ENCODE assay signal across 1 cellular context in genomic region chr11:10050561-10050960, GRCh38.
TF ChIP-seq lines count a peak whose summit lies in the region.

No MANE protein-coding gene starts in this region.

TF ChIP-seq in HepG2, 621 proteins besides CTCF, POLR2A, EP300 and RAD21 (continued from another document and continues in another):
- TF ChIP-seq, protein P1, sequence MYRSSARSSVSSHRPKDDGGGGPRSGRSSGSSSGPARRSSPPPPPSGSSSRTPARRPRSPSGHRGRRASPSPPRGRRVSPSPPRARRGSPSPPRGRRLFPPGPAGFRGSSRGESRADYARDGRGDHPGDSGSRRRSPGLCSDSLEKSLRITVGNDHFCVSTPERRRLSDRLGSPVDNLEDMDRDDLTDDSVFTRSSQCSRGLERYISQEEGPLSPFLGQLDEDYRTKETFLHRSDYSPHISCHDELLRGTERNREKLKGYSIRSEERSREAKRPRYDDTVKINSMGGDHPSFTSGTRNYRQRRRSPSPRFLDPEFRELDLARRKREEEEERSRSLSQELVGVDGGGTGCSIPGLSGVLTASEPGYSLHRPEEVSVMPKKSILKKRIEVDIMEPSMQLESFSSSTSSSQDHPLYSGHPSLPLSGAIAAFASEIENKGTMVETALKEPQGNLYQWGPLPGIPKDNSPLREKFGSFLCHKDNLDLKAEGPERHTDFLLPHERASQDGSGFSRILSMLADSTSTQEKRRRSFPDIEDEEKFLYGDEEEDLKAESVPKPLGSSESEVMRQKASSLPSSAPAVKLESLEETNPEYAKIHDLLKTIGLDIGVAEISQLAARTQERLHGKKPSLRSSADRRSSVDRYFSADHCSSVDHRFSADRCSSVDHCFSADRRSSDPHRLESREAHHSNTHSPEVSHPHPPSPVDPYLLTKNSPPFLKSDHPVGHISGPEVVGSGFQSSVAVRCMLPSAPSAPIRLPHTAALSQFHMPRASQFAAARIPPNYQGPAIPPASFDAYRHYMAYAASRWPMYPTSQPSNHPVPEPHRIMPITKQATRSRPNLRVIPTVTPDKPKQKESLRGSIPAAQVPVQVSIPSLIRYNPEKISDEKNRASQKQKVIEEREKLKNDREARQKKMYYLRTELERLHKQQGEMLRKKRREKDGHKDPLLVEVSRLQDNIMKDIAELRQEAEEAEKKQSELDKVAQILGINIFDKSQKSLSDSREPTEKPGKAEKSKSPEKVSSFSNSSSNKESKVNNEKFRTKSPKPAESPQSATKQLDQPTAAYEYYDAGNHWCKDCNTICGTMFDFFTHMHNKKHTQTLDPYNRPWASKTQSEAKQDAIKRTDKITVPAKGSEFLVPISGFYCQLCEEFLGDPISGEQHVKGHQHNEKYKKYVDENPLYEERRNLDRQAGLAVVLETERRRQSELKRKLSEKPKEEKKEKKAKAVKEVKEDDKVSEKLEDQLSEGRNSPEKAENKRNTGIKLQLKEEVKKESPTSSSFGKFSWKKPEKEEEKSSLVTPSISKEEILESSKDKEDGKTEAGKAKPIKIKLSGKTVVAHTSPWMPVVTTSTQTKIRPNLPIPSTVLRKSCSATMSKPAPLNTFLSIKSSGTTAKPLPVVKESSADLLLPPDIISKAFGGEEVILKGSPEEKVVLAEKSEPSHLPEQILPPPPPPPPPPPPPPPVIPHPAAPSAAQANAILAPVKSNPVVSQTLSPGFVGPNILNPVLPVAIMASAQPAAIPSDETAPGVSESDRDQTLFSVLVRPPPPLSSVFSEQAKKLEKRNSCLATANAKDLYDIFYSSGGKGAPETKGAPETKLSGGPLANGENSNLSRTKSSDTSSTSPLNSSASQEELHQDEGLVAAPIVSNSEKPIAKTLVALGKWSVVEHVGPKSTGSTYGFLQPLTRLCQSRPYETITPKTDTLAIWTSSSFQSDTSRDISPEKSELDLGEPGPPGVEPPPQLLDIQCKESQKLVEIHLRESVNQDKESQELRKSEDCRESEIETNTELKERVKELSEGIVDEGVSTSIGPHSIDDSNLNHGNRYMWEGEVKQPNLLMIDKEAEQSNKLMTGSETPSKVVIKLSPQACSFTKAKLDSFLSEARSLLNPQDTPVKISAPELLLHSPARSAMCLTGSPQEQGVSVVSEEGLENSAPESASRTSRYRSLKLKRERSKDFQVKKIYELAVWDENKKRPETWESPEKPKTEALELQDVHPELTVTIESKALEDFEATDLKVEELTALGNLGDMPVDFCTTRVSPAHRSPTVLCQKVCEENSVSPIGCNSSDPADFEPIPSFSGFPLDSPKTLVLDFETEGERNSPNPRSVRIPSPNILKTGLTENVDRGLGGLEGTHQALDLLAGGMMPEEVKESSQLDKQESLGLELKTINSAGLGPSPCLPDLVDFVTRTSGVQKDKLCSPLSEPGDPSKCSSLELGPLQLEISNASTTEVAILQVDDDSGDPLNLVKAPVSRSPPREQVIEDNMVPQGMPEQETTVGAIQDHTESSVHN (CRISPR knock-in tag; IDR thresholded peaks at IDR 0.05), result no peak
- TF ChIP-seq ZBTB21 (CRISPR knock-in tag; IDR thresholded peaks at IDR 0.05) (peak; percentile 64; the same call in 1 of the 2 replicates), ZNF788 (CRISPR knock-in tag; IDR thresholded peaks at IDR 0.05; ENCODE audit: borderline replicate concordance) (no peak), ZNF451 (CRISPR knock-in tag; IDR thresholded peaks at IDR 0.05) (no peak), ZEB1 (IDR thresholded peaks at IDR 0.05; ENCODE audit: insufficient replicate concordance, low read depth) (no peak), ZNF879 (CRISPR knock-in tag; IDR thresholded peaks at IDR 0.05) (no peak), ZNF570 (CRISPR knock-in tag; IDR thresholded peaks at IDR 0.05; ENCODE audit: borderline replicate concordance) (no peak), DR1 (CRISPR knock-in tag; IDR thresholded peaks at IDR 0.05) (no peak), HNF1A (IDR thresholded peaks at IDR 0.05; ENCODE audit: low read depth) (peak; percentile 75), HNF1A (CRISPR knock-in tag; IDR thresholded peaks at IDR 0.05; ENCODE audit: borderline replicate concordance) (peak; percentile 74), ZBTB25 (CRISPR knock-in tag; IDR thresholded peaks at IDR 0.05) (peak; percentile 83; the same call in 1 of the 2 replicates), ZNF337 (CRISPR knock-in tag; IDR thresholded peaks at IDR 0.05; ENCODE audit: borderline replicate concordance, low read depth) (no peak), ZNF317 (CRISPR knock-in tag; IDR thresholded peaks at IDR 0.05) (no peak), ZNF136 (CRISPR knock-in tag; IDR thresholded peaks at IDR 0.05; ENCODE audit: low read depth) (no peak), ZNF281 (CRISPR knock-in tag; IDR thresholded peaks at IDR 0.05; ENCODE audit: borderline replicate concordance) (peak; percentile 38; the same call in 1 of the 2 replicates), TRIM24 (CRISPR knock-in tag; IDR thresholded peaks at IDR 0.05) (no peak), ZNF614 (CRISPR knock-in tag; IDR thresholded peaks at IDR 0.05; ENCODE audit: borderline replicate concordance) (peak; percentile 83), ZNF331 (CRISPR knock-in tag; IDR thresholded peaks at IDR 0.05) (peak; percentile 82), TBX3 (IDR thresholded peaks at IDR 0.05; ENCODE audit: borderline replicate concordance) (peak; percentile 95), SOX5 (CRISPR knock-in tag; IDR thresholded peaks at IDR 0.05; ENCODE audit: borderline replicate concordance) (peak; percentile 100), ZMYM4 (CRISPR knock-in tag; IDR thresholded peaks at IDR 0.05) (peak; percentile 66; the same call in 1 of the 2 replicates), ZNF264 (CRISPR knock-in tag; IDR thresholded peaks at IDR 0.05) (0 out of 2 replicates have a peak, but pooled peaks have one; percentile 39), HNF1B (CRISPR knock-in tag; IDR thresholded peaks at IDR 0.05) (no peak), ZNF619 (CRISPR knock-in tag; IDR thresholded peaks at IDR 0.05) (no peak), SALL1 (CRISPR knock-in tag; IDR thresholded peaks at IDR 0.05) (peak; percentile 42; the same call in 1 of the 2 replicates), AGO1 (IDR thresholded peaks at IDR 0.05; ENCODE audit: low read depth, low read length, poor library complexity, severe bottlenecking) (no peak)
- TF ChIP-seq, protein P2, sequence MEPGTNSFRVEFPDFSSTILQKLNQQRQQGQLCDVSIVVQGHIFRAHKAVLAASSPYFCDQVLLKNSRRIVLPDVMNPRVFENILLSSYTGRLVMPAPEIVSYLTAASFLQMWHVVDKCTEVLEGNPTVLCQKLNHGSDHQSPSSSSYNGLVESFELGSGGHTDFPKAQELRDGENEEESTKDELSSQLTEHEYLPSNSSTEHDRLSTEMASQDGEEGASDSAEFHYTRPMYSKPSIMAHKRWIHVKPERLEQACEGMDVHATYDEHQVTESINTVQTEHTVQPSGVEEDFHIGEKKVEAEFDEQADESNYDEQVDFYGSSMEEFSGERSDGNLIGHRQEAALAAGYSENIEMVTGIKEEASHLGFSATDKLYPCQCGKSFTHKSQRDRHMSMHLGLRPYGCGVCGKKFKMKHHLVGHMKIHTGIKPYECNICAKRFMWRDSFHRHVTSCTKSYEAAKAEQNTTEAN (CRISPR knock-in tag; conservative IDR thresholded peaks at IDR 0.05), result 0 out of 2 replicates have a peak, but pooled peaks have one; percentile 31
- TF ChIP-seq, protein P3, sequence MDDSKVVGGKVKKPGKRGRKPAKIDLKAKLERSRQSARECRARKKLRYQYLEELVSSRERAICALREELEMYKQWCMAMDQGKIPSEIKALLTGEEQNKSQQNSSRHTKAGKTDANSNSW (CRISPR knock-in tag; IDR thresholded peaks at IDR 0.05; ENCODE audit: borderline replicate concordance), result no peak
- TF ChIP-seq, protein P4, sequence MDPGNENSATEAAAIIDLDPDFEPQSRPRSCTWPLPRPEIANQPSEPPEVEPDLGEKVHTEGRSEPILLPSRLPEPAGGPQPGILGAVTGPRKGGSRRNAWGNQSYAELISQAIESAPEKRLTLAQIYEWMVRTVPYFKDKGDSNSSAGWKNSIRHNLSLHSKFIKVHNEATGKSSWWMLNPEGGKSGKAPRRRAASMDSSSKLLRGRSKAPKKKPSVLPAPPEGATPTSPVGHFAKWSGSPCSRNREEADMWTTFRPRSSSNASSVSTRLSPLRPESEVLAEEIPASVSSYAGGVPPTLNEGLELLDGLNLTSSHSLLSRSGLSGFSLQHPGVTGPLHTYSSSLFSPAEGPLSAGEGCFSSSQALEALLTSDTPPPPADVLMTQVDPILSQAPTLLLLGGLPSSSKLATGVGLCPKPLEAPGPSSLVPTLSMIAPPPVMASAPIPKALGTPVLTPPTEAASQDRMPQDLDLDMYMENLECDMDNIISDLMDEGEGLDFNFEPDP (CRISPR knock-in tag; conservative IDR thresholded peaks at IDR 0.05), result no peak
